ENCODE assay signal across 23 cellular contexts in genomic region chr6:39073471-39074355, GRCh38. TPM values are rescaled to one million over a fixed set of nuclear protein-coding genes. Genes with fewer than 3 reads are reported as not detected.
"Had no signal": no experiment of that assay in that cellular context is flagged by ENCODE, and none has a peak within 500 bp of the region (broad histone marks: within the 10 kb centered on the region; RNA-seq: fewer than 3 reads in every experiment).

No MANE protein-coding gene starts in this region.

- H3K9me3 ChIP-seq: esophagus squamous epithelium, gastrocnemius medialis, ovary, prostate gland, thoracic aorta had no signal

- H3K4me3 ChIP-seq: cardiac muscle cell, dorsolateral prefrontal cortex, esophagus squamous epithelium, gastrocnemius medialis, ovary, prostate gland, thoracic aorta had no signal

- DNase-seq: activated B cell treated with CpG ODN at 0.5 μM for 24 hours; activated CD4-positive, alpha-beta T cell treated with anti-CD3 and anti-CD28 coated beads for 36 hours; activated CD4-positive, alpha-beta T cell treated with anti-CD3 and anti-CD28 coated beads, Interleukin-2, amount 50 U/mL, for 48 hours; activated gamma-delta T cell; activated naive CD4-positive, alpha-beta T cell treated with anti-CD3 and anti-CD28 coated beads, Interleukin-2, amount 50 U/mL, for 16 hours; activated naive CD8-positive, alpha-beta T cell treated with anti-CD3 and anti-CD28 coated beads, Interleukin-2, amount 50 U/mL, for 24 hours; effector memory CD8-positive, alpha-beta T cell; esophagus squamous epithelium; gastrocnemius medialis; hypothalamus; left ventricle myocardium superior; mammary epithelial cell; midbrain; ovary; stimulated activated CD4-positive, alpha-beta T cell treated with anti-CD3 and anti-CD28 coated beads, Interleukin-1b, Interleukin-23, amount 100 ng/mL, for 48 hours; T1000 had no signal

- H3K27ac ChIP-seq: cardiac muscle cell, dorsolateral prefrontal cortex, esophagus squamous epithelium, gastrocnemius medialis, ovary, prostate gland, thoracic aorta had no signal

- H3K36me3 ChIP-seq: cardiac muscle cell, esophagus squamous epithelium, gastrocnemius medialis, ovary, prostate gland, thoracic aorta had no signal

- ATAC-seq: activated CD4-positive, alpha-beta T cell treated with anti-CD3 and anti-CD28 coated beads for 36 hours; activated naive CD8-positive, alpha-beta T cell treated with anti-CD3 and anti-CD28 coated beads, Interleukin-2, amount 50 U/mL, for 24 hours; effector memory CD8-positive, alpha-beta T cell; gastrocnemius medialis; left ventricle myocardium superior had no signal

- H3K27me3 ChIP-seq: cardiac muscle cell, esophagus squamous epithelium, gastrocnemius medialis, ovary had no signal

- H3K4me1 ChIP-seq: esophagus squamous epithelium, gastrocnemius medialis, prostate gland had no signal

RNA-seq across cellular contexts. Expression of gene GLP1R, which starts 25.1 kb away (rescaled TPM):
- total RNA-seq: activated B cell treated with CpG ODN at 0.5 μM for 24 hours; gastrocnemius medialis; natural killer cell treated with Interleukin-12 subunit alpha and Interleukin-12 subunit beta and Interleukin-15 and Interleukin-18, amount 100 ng/mL, for 72 hours; ovary; skeletal muscle tissue; T-helper 1 cell treated with Interleukin-12 subunit alpha and Interleukin-12 subunit beta and Interleukin-4 antibody, amounts not matched to agents 30 ng/mL and 1 ng/mL, for 36 hours; thoracic aorta had no signal
- polyA plus RNA-seq: mammary epithelial cell had no signal
